ENCODE assay signal across 9 cellular contexts in the genomic region with DNA sequence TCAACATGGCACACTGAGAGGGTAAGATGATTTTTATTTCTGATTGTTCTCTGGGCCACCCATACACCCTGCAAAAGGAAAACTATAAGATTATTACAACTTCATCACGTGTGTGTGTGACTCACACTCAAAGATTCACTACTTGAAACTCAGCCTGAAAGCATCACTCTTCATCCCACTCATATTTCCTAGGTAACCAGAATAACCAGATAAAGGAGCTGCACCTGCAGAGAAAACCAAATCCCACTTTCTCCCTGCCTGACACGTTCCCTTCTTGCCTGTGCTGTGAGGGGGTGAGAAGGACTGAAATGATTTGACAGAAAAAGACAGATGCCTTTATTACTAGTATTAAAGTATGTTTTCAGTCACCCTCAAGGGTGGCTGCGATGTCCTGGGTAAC.
DNase-seq lines count a peak whose midpoint lies in the region; ATAC-seq lines count a peak whose summit lies in the region.
"Had no signal": no experiment of that assay in that cellular context is flagged by ENCODE, and none has a peak within 500 bp of the region (broad histone marks: within the 10 kb centered on the region; RNA-seq: fewer than 3 reads in every experiment).

No MANE protein-coding gene starts in this region.

- H3K4me1 ChIP-seq in adipocyte (ENCODE audit: control insufficient read depth, insufficient read depth, low read length), result peaks cover 84% of the 10 kb centered on the region

- H3K4me3 ChIP-seq in adipocyte (ENCODE audit: low read length), result no peak overlapping the region
- H3K4me3 ChIP-seq: thoracic aorta had no signal

- peak overlapping the region; percentile 56 for H3K9ac ChIP-seq in adipocyte (ENCODE audit: low read length)

- no peaks in the 10 kb centered on the region for H3K9me3 ChIP-seq in adipocyte (ENCODE audit: control insufficient read depth, low read length)
- H3K9me3 ChIP-seq: thoracic aorta had no signal

- ATAC-seq in HG03039 (IDR thresholded peaks at IDR 0.05; ENCODE audit: unreplicated experiment) (peak; percentile 66), HG03097 (IDR thresholded peaks at IDR 0.05; ENCODE audit: low FRiP score, unreplicated experiment) (no peak)

- no peaks in the 10 kb centered on the region for H3K27me3 ChIP-seq in adipocyte (replicated peaks; ENCODE audit: control insufficient read depth, insufficient read depth, low read length)

- H3K36me3 ChIP-seq in adipocyte (ENCODE audit: control insufficient read depth, insufficient read depth, low read length, severe bottlenecking), result peaks cover 37% of the 10 kb centered on the region
- H3K36me3 ChIP-seq: thoracic aorta had no signal

- peak; percentile 14 for DNase-seq in DMS79 treated with DMSO at 0.1 percent for 48 hours (lab: John Stamatoyannopoulos, UW)
- no peak for DNase-seq in DMS79 (lab: John Stamatoyannopoulos, UW)
- peak; percentile 49 for DNase-seq in adipocyte (ENCODE audit: low read depth)
- DNase-seq in stimulated activated CD4-positive, alpha-beta T cell treated with anti-CD3 and anti-CD28 coated beads, Interleukin-15, amount 100 ng/mL, for 24 hours, result peak; percentile 74
- DNase-seq in central memory CD4-positive, alpha-beta T cell, result no peak
- DNase-seq in T-helper 9 cell, result no peak

Comparison
In these comparisons a context has a peak if more than half of its experiments do, and no peak if none do; other contexts are left out.
1. DNase-seq: peak in DMS79 treated with DMSO at 0.1 percent for 48 hours (single experiment), adipocyte (single experiment) and stimulated activated CD4-positive, alpha-beta T cell treated with anti-CD3 and anti-CD28 coated beads, Interleukin-15, amount 100 ng/mL, for 24 hours (single experiment); none in DMS79 (single experiment), central memory CD4-positive, alpha-beta T cell (single experiment) and T-helper 9 cell (single experiment).